Comparison of ENCODE assay signal across 1 cellular context in genomic region chr18:35005963-35006577, GRCh38.
TF ChIP-seq lines count a peak whose summit lies in the region.

No MANE protein-coding gene starts in this region.

TF ChIP-seq in WTC11, 78 proteins besides CTCF, POLR2A, EP300 and RAD21 (continued from another document):
- TF ChIP-seq HMGXB4 (CRISPR knock-in tag; IDR thresholded peaks at IDR 0.05) = no peak
- TF ChIP-seq GTF2I (CRISPR knock-in tag; conservative IDR thresholded peaks at IDR 0.05) = no peak
- TF ChIP-seq, protein P1, sequence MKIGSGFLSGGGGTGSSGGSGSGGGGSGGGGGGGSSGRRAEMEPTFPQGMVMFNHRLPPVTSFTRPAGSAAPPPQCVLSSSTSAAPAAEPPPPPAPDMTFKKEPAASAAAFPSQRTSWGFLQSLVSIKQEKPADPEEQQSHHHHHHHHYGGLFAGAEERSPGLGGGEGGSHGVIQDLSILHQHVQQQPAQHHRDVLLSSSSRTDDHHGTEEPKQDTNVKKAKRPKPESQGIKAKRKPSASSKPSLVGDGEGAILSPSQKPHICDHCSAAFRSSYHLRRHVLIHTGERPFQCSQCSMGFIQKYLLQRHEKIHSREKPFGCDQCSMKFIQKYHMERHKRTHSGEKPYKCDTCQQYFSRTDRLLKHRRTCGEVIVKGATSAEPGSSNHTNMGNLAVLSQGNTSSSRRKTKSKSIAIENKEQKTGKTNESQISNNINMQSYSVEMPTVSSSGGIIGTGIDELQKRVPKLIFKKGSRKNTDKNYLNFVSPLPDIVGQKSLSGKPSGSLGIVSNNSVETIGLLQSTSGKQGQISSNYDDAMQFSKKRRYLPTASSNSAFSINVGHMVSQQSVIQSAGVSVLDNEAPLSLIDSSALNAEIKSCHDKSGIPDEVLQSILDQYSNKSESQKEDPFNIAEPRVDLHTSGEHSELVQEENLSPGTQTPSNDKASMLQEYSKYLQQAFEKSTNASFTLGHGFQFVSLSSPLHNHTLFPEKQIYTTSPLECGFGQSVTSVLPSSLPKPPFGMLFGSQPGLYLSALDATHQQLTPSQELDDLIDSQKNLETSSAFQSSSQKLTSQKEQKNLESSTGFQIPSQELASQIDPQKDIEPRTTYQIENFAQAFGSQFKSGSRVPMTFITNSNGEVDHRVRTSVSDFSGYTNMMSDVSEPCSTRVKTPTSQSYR (CRISPR knock-in tag; IDR thresholded peaks at IDR 0.05) = no peak
- no peak for TF ChIP-seq ATF1 (CRISPR knock-in tag; IDR thresholded peaks at IDR 0.05)
- TF ChIP-seq MXD4 (CRISPR knock-in tag; IDR thresholded peaks at IDR 0.05; ENCODE audit: borderline replicate concordance) = no peak
- no peak for TF ChIP-seq NR1H2 (CRISPR knock-in tag; IDR thresholded peaks at IDR 0.05)
- TF ChIP-seq, protein P2, sequence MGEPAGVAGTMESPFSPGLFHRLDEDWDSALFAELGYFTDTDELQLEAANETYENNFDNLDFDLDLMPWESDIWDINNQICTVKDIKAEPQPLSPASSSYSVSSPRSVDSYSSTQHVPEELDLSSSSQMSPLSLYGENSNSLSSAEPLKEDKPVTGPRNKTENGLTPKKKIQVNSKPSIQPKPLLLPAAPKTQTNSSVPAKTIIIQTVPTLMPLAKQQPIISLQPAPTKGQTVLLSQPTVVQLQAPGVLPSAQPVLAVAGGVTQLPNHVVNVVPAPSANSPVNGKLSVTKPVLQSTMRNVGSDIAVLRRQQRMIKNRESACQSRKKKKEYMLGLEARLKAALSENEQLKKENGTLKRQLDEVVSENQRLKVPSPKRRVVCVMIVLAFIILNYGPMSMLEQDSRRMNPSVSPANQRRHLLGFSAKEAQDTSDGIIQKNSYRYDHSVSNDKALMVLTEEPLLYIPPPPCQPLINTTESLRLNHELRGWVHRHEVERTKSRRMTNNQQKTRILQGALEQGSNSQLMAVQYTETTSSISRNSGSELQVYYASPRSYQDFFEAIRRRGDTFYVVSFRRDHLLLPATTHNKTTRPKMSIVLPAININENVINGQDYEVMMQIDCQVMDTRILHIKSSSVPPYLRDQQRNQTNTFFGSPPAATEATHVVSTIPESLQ (CRISPR knock-in tag; IDR thresholded peaks at IDR 0.05) = no peak
- TF ChIP-seq, protein P3, sequence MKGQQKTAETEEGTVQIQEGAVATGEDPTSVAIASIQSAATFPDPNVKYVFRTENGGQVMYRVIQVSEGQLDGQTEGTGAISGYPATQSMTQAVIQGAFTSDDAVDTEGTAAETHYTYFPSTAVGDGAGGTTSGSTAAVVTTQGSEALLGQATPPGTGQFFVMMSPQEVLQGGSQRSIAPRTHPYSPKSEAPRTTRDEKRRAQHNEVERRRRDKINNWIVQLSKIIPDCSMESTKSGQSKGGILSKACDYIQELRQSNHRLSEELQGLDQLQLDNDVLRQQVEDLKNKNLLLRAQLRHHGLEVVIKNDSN (CRISPR knock-in tag; IDR thresholded peaks at IDR 0.05) = no peak
- no peak for TF ChIP-seq CREB1 (CRISPR knock-in tag; IDR thresholded peaks at IDR 0.05)
- TF ChIP-seq CREM (CRISPR knock-in tag; IDR thresholded peaks at IDR 0.05) = no peak
- TF ChIP-seq OVOL2 (CRISPR knock-in tag; IDR thresholded peaks at IDR 0.05; ENCODE audit: borderline replicate concordance) = no peak
- no peak for TF ChIP-seq ZNF425 (CRISPR knock-in tag; conservative IDR thresholded peaks at IDR 0.05)
- no peak for TF ChIP-seq ZNF423 (CRISPR knock-in tag; IDR thresholded peaks at IDR 0.05)
